ENCODE assay signal across 21 cellular contexts in genomic region chr6:17886891-17887290, GRCh38.
DNase-seq lines count a peak whose midpoint lies in the region; ATAC-seq and TF ChIP-seq lines count a peak whose summit lies in the region.
"Had no signal": no experiment of that assay in that cellular context is flagged by ENCODE, and none has a peak within 500 bp of the region (broad histone marks: within the 10 kb centered on the region; RNA-seq: fewer than 3 reads in every experiment).

No MANE protein-coding gene starts in this region.

- H3K4me3 ChIP-seq in AG10803 (ENCODE audit: low read length), result no peak overlapping the region
- peak overlapping the region; percentile 50 for H3K4me3 ChIP-seq in OCI-LY3 (ENCODE audit: low read length)
- H3K4me3 ChIP-seq: esophagus muscularis mucosa, skin epidermis had no signal

- DNase-seq in AG10803 (ENCODE audit: low read depth) (peak; percentile 82), HCEC 1CT (peak; percentile 75), foreskin keratinocyte (no peak), GOT3 (lab: John Stamatoyannopoulos, UW) (no peak), HuH-7.5 (ENCODE audit: low spot score) (no peak), activated gamma-delta T cell (lab: John Stamatoyannopoulos, UW) (no peak)
- DNase-seq: activated CD4-positive, alpha-beta T cell treated with anti-CD3 and anti-CD28 coated beads, Interleukin-2, amount 50 U/mL, for 48 hours; activated T-cell treated with anti-CD3 and anti-CD28 coated beads, Interleukin-2, amount 50 U/mL, for 1 hour; CD4-positive, alpha-beta memory T cell; DND-41; dorsolateral prefrontal cortex; hypothalamus; NCI-H1930; NCI-H526 treated with DMSO at 0.1 percent for 48 hours; nucleus accumbens; stimulated activated CD4-positive, alpha-beta T cell treated with anti-CD3 and anti-CD28 coated beads, Interleukin-4, amount 100 ng/mL, for 4 hours; stimulated activated CD8-positive, alpha-beta memory T cell treated with anti-CD3 and anti-CD28 coated beads, Interleukin-4, amount 100 ng/mL, for 48 hours had no signal

- no peaks in the 10 kb centered on the region for H3K79me2 ChIP-seq in OCI-LY3 (ENCODE audit: low read length)

- peak overlapping the region; percentile 71 for H3K4me2 ChIP-seq in OCI-LY3 (ENCODE audit: low read length)

- H3K36me3 ChIP-seq in OCI-LY3 (replicated peaks; ENCODE audit: low read depth, low read length), result no peaks in the 10 kb centered on the region

- no peaks in the 10 kb centered on the region for H3K9me3 ChIP-seq in OCI-LY3 (ENCODE audit: insufficient read depth, low read length)
- H3K9me3 ChIP-seq: esophagus muscularis mucosa had no signal

- ATAC-seq in foreskin keratinocyte (peak; percentile 44), HG02973 (IDR thresholded peaks at IDR 0.05; ENCODE audit: unreplicated experiment) (no peak)

- H3K27ac ChIP-seq in OCI-LY3 (ENCODE audit: low read length) (peak overlapping the region; percentile 53), foreskin keratinocyte (no peak overlapping the region)
- H3K27ac ChIP-seq: skin epidermis had no signal

- no peaks in the 10 kb centered on the region for H4K20me1 ChIP-seq in OCI-LY3 (ENCODE audit: insufficient read depth, low read length)

- H2AFZ ChIP-seq in OCI-LY3 (ENCODE audit: low read depth, low read length), result no peak overlapping the region

- peaks cover 77% of the 10 kb centered on the region for H3K4me1 ChIP-seq in OCI-LY3 (ENCODE audit: low read length)
- H3K4me1 ChIP-seq in foreskin keratinocyte, result peaks cover 26% of the 10 kb centered on the region

- H3K9ac ChIP-seq in OCI-LY3 (ENCODE audit: low read length), result peak overlapping the region; percentile 6; the same call in 1 of the 2 replicates

- TF ChIP-seq CTCF in AG10803 (conservative IDR thresholded peaks at IDR 0.05; ENCODE audit: low read length) (no peak), OCI-LY3 (IDR thresholded peaks at IDR 0.05; ENCODE audit: low read depth, low read length) (no peak), foreskin keratinocyte (conservative IDR thresholded peaks at IDR 0.05) (no peak)

- H3K27me3 ChIP-seq in OCI-LY3 (ENCODE audit: low read depth, low read length), result 0 out of 2 replicates have a peak, but pooled peaks cover 3% of the 10 kb centered on the region
- H3K27me3 ChIP-seq in foreskin keratinocyte, result no peaks in the 10 kb centered on the region
- H3K27me3 ChIP-seq: dorsolateral prefrontal cortex, esophagus muscularis mucosa had no signal

Comparison
In these comparisons a context has a peak if more than half of its experiments do, and no peak if none do; other contexts are left out.
1. DNase-seq: peak in AG10803 (single experiment) and HCEC 1CT (single experiment); none in foreskin keratinocyte (0 of 2), GOT3 (single experiment), HuH-7.5 (single experiment) and activated gamma-delta T cell (single experiment).